Comparison of ENCODE assay signal across 18 cellular contexts in genomic region chr2:169717691-169718063, GRCh38. TPM values are rescaled to one million over a fixed set of nuclear protein-coding genes. Genes with fewer than 3 reads are reported as not detected.
DNase-seq lines count a peak whose midpoint lies in the region; ATAC-seq and TF ChIP-seq lines count a peak whose summit lies in the region.
"Had no signal": no experiment of that assay in that cellular context is flagged by ENCODE, and none has a peak within 500 bp of the region (broad histone marks: within the 10 kb centered on the region; RNA-seq: fewer than 3 reads in every experiment).

No MANE protein-coding gene starts in this region.

- H3K4me1 Mint-ChIP-seq in activated CD8-positive, alpha-beta memory T cell treated with anti-CD3 and anti-CD28 coated beads, Interleukin-2, amount 10 ng/mL, durations not matched to agents 7 days and 5 days: peaks cover 23% of the 10 kb centered on the region
- H3K4me1 Mint-ChIP-seq in glutamatergic neuron (ENCODE audit: low read depth, unreplicated experiment): peaks cover 19% of the 10 kb centered on the region
- H3K4me1 Mint-ChIP-seq: CD4-positive, alpha-beta memory T cell had no signal

- no peak overlapping the region for H3K4me3 Mint-ChIP-seq in activated CD8-positive, alpha-beta memory T cell treated with anti-CD3 and anti-CD28 coated beads, Interleukin-2, amount 10 ng/mL, durations not matched to agents 7 days and 5 days
- H3K4me3 Mint-ChIP-seq in glutamatergic neuron (ENCODE audit: unreplicated experiment): peak overlapping the region; percentile 28
- H3K4me3 Mint-ChIP-seq: CD14-positive monocyte; CD4-positive, alpha-beta memory T cell; GM23338 had no signal

- no peaks in the 10 kb centered on the region for H3K9me3 Mint-ChIP-seq in activated CD8-positive, alpha-beta memory T cell treated with anti-CD3 and anti-CD28 coated beads, Interleukin-2, amount 10 ng/mL, durations not matched to agents 7 days and 5 days (ENCODE audit: low read depth)
- peaks cover 6% of the 10 kb centered on the region for H3K9me3 Mint-ChIP-seq in glutamatergic neuron (ENCODE audit: unreplicated experiment)
- H3K9me3 Mint-ChIP-seq: CD4-positive, alpha-beta memory T cell; GM23338 had no signal

- no peak for DNase-seq in activated CD8-positive, alpha-beta memory T cell treated with anti-CD3 and anti-CD28 coated beads, Interleukin-2, amount 10 ng/mL, durations not matched to agents 7 days and 5 days
- no peak for DNase-seq in activated CD8-positive, alpha-beta memory T cell treated with anti-CD3 and anti-CD28 coated beads for 24 hours
- no peak for DNase-seq in glutamatergic neuron
- DNase-seq in vagina (ENCODE audit: extremely low spot score in 2 of 2): no peak
- no peak for DNase-seq in cerebellar cortex (ENCODE audit: low spot score)
- no peak for DNase-seq in activated CD4-positive, alpha-beta T cell treated with anti-CD3 and anti-CD28 coated beads, Interleukin-2, amount 50 U/mL, for 1 hour
- DNase-seq: AML-193; CD4-positive, alpha-beta memory T cell; DMS79; GDM1; HCEC 1CT had no signal

- H3K4me1 ChIP-seq in vagina: peaks cover 26% of the 10 kb centered on the region

- ATAC-seq in activated CD8-positive, alpha-beta memory T cell treated with anti-CD3 and anti-CD28 coated beads, Interleukin-2, amount 10 ng/mL, durations not matched to agents 7 days and 5 days: no peak
- no peak for ATAC-seq in SK-N-SH treated with all-trans-retinoic acid at 6 μM for 48 hours

- H3K36me3 Mint-ChIP-seq in activated CD8-positive, alpha-beta memory T cell treated with anti-CD3 and anti-CD28 coated beads, Interleukin-2, amount 10 ng/mL, durations not matched to agents 7 days and 5 days: no peaks in the 10 kb centered on the region
- H3K36me3 Mint-ChIP-seq in glutamatergic neuron (ENCODE audit: unreplicated experiment): no peaks in the 10 kb centered on the region
- H3K36me3 Mint-ChIP-seq: CD14-positive monocyte; CD4-positive, alpha-beta memory T cell had no signal

- intact Hi-C loops in vagina (cut with DNase I): no loop called here

- no peaks in the 10 kb centered on the region for H3K27me3 ChIP-seq in vagina

- TF ChIP-seq POLR2A in vagina (IDR thresholded peaks at IDR 0.05): no peak

- H3K27ac Mint-ChIP-seq in activated CD8-positive, alpha-beta memory T cell treated with anti-CD3 and anti-CD28 coated beads, Interleukin-2, amount 10 ng/mL, durations not matched to agents 7 days and 5 days: peak overlapping the region; percentile 12
- H3K27ac Mint-ChIP-seq in glutamatergic neuron (ENCODE audit: unreplicated experiment): no peak overlapping the region
- H3K27ac Mint-ChIP-seq: CD4-positive, alpha-beta memory T cell; GM23338 had no signal

- peak overlapping the region; percentile 59 for H3K27ac ChIP-seq in vagina
- H3K27ac ChIP-seq: 22Rv1, HL-60 had no signal

- no peaks in the 10 kb centered on the region for H3K9me3 ChIP-seq in vagina
- H3K9me3 ChIP-seq: A549 had no signal

- no peaks in the 10 kb centered on the region for H3K27me3 Mint-ChIP-seq in activated CD8-positive, alpha-beta memory T cell treated with anti-CD3 and anti-CD28 coated beads, Interleukin-2, amount 10 ng/mL, durations not matched to agents 7 days and 5 days
- peaks cover 8% of the 10 kb centered on the region for H3K27me3 Mint-ChIP-seq in glutamatergic neuron (ENCODE audit: unreplicated experiment)
- H3K27me3 Mint-ChIP-seq: CD4-positive, alpha-beta memory T cell had no signal

- TF ChIP-seq CTCF in glutamatergic neuron (IDR thresholded peaks at IDR 0.05; ENCODE audit: partially characterized antibody, unreplicated experiment) (no peak), vagina (IDR thresholded peaks at IDR 0.05) (no peak)

- no peak overlapping the region for H3K4me3 ChIP-seq in vagina
- H3K4me3 ChIP-seq: A549, GM23338 had no signal

- CTCF ChIA-PET in activated CD8-positive, alpha-beta memory T cell treated with anti-CD3 and anti-CD28 coated beads, Interleukin-2, amount 10 ng/mL, durations not matched to agents 7 days and 5 days (lab: Charles Lee): no interaction called here

- H3K36me3 ChIP-seq in vagina: no peaks in the 10 kb centered on the region

TF ChIP-seq in SK-N-SH treated with all-trans-retinoic acid at 6 μM for 48 hours, 23 proteins besides CTCF, POLR2A, EP300 and RAD21:
- TF ChIP-seq TOX (CRISPR knock-in tag; IDR thresholded peaks at IDR 0.05; ENCODE audit: borderline replicate concordance): no peak
- TF ChIP-seq POU6F1 (CRISPR knock-in tag; IDR thresholded peaks at IDR 0.05; ENCODE audit: borderline replicate concordance, low read depth): no peak
- TF ChIP-seq ZNF70 (CRISPR knock-in tag; IDR thresholded peaks at IDR 0.05): no peak
- TF ChIP-seq CSDC2 (CRISPR knock-in tag; IDR thresholded peaks at IDR 0.05): peak; percentile 2; the same call in 1 of the 2 replicates
- no peak for TF ChIP-seq RARB (CRISPR knock-in tag; IDR thresholded peaks at IDR 0.05)
- no peak for TF ChIP-seq PPARA (CRISPR knock-in tag; IDR thresholded peaks at IDR 0.05; ENCODE audit: borderline replicate concordance)
- TF ChIP-seq ZNF565 (CRISPR knock-in tag; conservative IDR thresholded peaks at IDR 0.05; ENCODE audit: low read depth): no peak
- TF ChIP-seq GLIS3 (CRISPR knock-in tag; IDR thresholded peaks at IDR 0.05): no peak
- TF ChIP-seq ZNF8 (CRISPR knock-in tag; IDR thresholded peaks at IDR 0.05): 0 out of 2 replicates have a peak, but pooled peaks have one; percentile 2
- no peak for TF ChIP-seq BACH2 (CRISPR knock-in tag; IDR thresholded peaks at IDR 0.05; ENCODE audit: borderline replicate concordance)
- no peak for TF ChIP-seq CREB5 (CRISPR knock-in tag; IDR thresholded peaks at IDR 0.05; ENCODE audit: low read depth)

RNA-seq across cellular contexts. Expression of gene KLHL23, which starts 16.0 kb away (rescaled TPM):
- 10 to 100 TPM; 10.2 to 11.5 TPM for total RNA-seq in activated CD8-positive, alpha-beta memory T cell treated with anti-CD3 and anti-CD28 coated beads, Interleukin-2, amount 10 ng/mL, durations not matched to agents 7 days and 5 days
- total RNA-seq in glutamatergic neuron (ENCODE audit: unreplicated experiment) (76.0 TPM), vagina (5.6 TPM)

RNA-seq across cellular contexts. Expression of gene PHOSPHO2, which starts 23.4 kb away (rescaled TPM):
- total RNA-seq in activated CD8-positive, alpha-beta memory T cell treated with anti-CD3 and anti-CD28 coated beads, Interleukin-2, amount 10 ng/mL, durations not matched to agents 7 days and 5 days: 1 to 10 TPM; 4.1 to 5.9 TPM
- total RNA-seq in glutamatergic neuron (ENCODE audit: unreplicated experiment) (9.6 TPM), vagina (4.7 TPM)

RNA-seq across cellular contexts. Expression of gene CFAP210, which starts 23.5 kb away (rescaled TPM):
- not detected for total RNA-seq in activated CD8-positive, alpha-beta memory T cell treated with anti-CD3 and anti-CD28 coated beads, Interleukin-2, amount 10 ng/mL, durations not matched to agents 7 days and 5 days
- 0.32 TPM for total RNA-seq in glutamatergic neuron (ENCODE audit: unreplicated experiment)
- 0.49 TPM for total RNA-seq in vagina
- total RNA-seq: CD4-positive, alpha-beta memory T cell; Daoy; GM23338 had no signal
